ENCODE assay signal across 12 cellular contexts in genomic region chr18:58668897-58669296, GRCh38. TPM values are rescaled to one million over a fixed set of nuclear protein-coding genes. Genes with fewer than 3 reads are reported as not detected.
A peak's percentile ranks its signal among the peaks of the same experiment; 100 is the strongest.
DNase-seq lines count a peak whose midpoint lies in the region; ATAC-seq, FAIRE-seq and TF ChIP-seq lines count a peak whose summit lies in the region.
"Had no signal": no experiment of that assay in that cellular context is flagged by ENCODE, and none has a peak within 500 bp of the region (broad histone marks: within the 10 kb centered on the region; RNA-seq: fewer than 3 reads in every experiment).

No MANE protein-coding gene starts in this region.

- 72 to 81% (median 77%) methylated on average over 3 of the region's 3 CpGs for WGBS in small intestine, 3 donors

- ATAC-seq in HCT116 (no peak), esophagus mucosa (peak; percentile 3), Right ventricle myocardium inferior (no peak)
- ATAC-seq: stimulated activated effector memory CD8-positive, alpha-beta T cell treated with anti-CD3 and anti-CD28 coated beads, Interleukin-12 subunit alpha, Interleukin-12 subunit beta, amount 100 ng/mL, for 72 hours; WTC11 had no signal

- H3K4me2 ChIP-seq in HCT116 (ENCODE audit: low read length), result peak overlapping the region; percentile 92

- no peak overlapping the region for H2AFZ ChIP-seq in HCT116 (ENCODE audit: low read depth, low read length, poor library complexity, severe bottlenecking)

- H3K36me3 ChIP-seq in HCT116 (ENCODE audit: control insufficient read depth in 1 of 2, insufficient read depth in 2 of 2, low read length in 2 of 2) (no peaks in the 10 kb centered on the region), small intestine (ENCODE audit: control insufficient read depth in 2 of 2, insufficient read depth in 2 of 2, low read length in 2 of 2) (no peaks in the 10 kb centered on the region)

- no peak for TF ChIP-seq POLR2A in HCT116 (IDR thresholded peaks at IDR 0.05; ENCODE audit: borderline replicate concordance, extremely low read depth, insufficient read depth, insufficient read length)
- no peak for TF ChIP-seq POLR2A in GM12891 (IDR thresholded peaks at IDR 0.05; ENCODE audit: low read depth, low read length)

- H3K9me3 ChIP-seq in HCT116 (ENCODE audit: control insufficient read depth in 1 of 2, insufficient read depth in 1 of 2, low read depth in 1 of 2, low read length in 2 of 2), result no peaks in the 10 kb centered on the region
- H3K9me3 ChIP-seq in small intestine (ENCODE audit: control insufficient read depth, low read depth), result no peaks in the 10 kb centered on the region

- FAIRE-seq in GM12891 (lab: Jason Lieb, UNC) (no peak), small intestine (lab: Jason Lieb, UNC) (no peak)

- no peaks in the 10 kb centered on the region for H4K20me1 ChIP-seq in HCT116 (ENCODE audit: insufficient read depth)

- H3K4me3 ChIP-seq in HCT116 (replicated peaks in 1 of 2; ENCODE audit: low read depth in 1 of 2, low read length in 2 of 2) (peak overlapping the region in 1 of 2 experiments; percentile 75; a peak in 1 of 4 replicates), small intestine (ENCODE audit: low read depth in 1 of 2, low read length in 2 of 2) (no peak overlapping the region)

- H3K9ac ChIP-seq in HCT116 (ENCODE audit: low read length), result no peak overlapping the region

- no TSS peak for BruUV-seq in HCT116 (replicated peaks; lab: Mats Ljungman, UMichigan)

- H3K27me3 ChIP-seq in HCT116 (ENCODE audit: insufficient read depth, low read length) (no peaks in the 10 kb centered on the region), small intestine (ENCODE audit: control insufficient read depth in 2 of 2, insufficient read depth in 2 of 2, low read length in 2 of 2) (no peaks in the 10 kb centered on the region)

- H3K79me2 ChIP-seq in HCT116 (ENCODE audit: insufficient read depth, low read length), result peaks cover 22% of the 10 kb centered on the region

- no peak for TF ChIP-seq RAD21 in HCT116 (IDR thresholded peaks at IDR 0.05; ENCODE audit: low read depth)

- no peaks in the 10 kb centered on the region for H3K9me2 ChIP-seq in HCT116 (ENCODE audit: insufficient read depth)

- peak; percentile 65 for DNase-seq in CD1c-positive myeloid dendritic cell (ENCODE audit: extremely low spot score)
- DNase-seq in HCT116 (ENCODE audit: low read depth, low spot score), result peak; percentile 47
- peak; percentile 34 for DNase-seq in RKO (ENCODE audit: low spot score)
- no peak for DNase-seq in GM12891 (ENCODE audit: insufficient read length, low spot score)
- DNase-seq in activated effector memory CD4-positive, alpha-beta T cell treated with anti-CD3 and anti-CD28 coated beads, Interleukin-2, amount 50 U/mL, for 16 hours, result no peak
- no peak for DNase-seq in Right ventricle myocardium inferior (ENCODE audit: missing footprints)
- DNase-seq in small intestine, result no peak
- DNase-seq: NCI-H2171 treated with DMSO at 0.1 percent for 48 hours, occipital lobe had no signal

- intact Hi-C loops in HCT116 (cut with micrococcal nuclease), result loop anchor here (5.0 kb wide), 1 partner anchor 57 kb away; no protein-coding TSS in a partner anchor
- intact Hi-C loops in Right ventricle myocardium inferior (cut with DNase I), result no loop called here

- RAD21 ChIA-PET in HCT116 (lab: Charles Lee; ENCODE audit: low non-redundant PET in 1 of 2, low total read pairs in 2 of 2, uncharacterized antibody in 2 of 2, unreplicated experiment in 2 of 2), result interaction anchor here in 1 of 2 experiments (0.7 kb wide), 1 partner anchor 13 kb away, joined by 4 read pairs; no protein-coding TSS in a partner anchor

- POLR2A ChIA-PET in HCT116 (lab: Charles Lee), result interaction anchor here (1.2 to 3.6 kb wide), 5 partner anchors 9 to 128 kb away, joined by 3 to 24 read pairs (median 3); no protein-coding TSS in a partner anchor

- CTCF ChIA-PET in HCT116 (lab: Charles Lee), result interaction anchor here (1.0 to 1.3 kb wide), 2 partner anchors 95 to 139 kb away, joined by 3 read pairs; no protein-coding TSS in a partner anchor

- H3K27ac ChIP-seq in HCT116 (ENCODE audit: low read depth, low read length) (peak overlapping the region; percentile 80), small intestine (ENCODE audit: low read depth in 1 of 2, low read length in 1 of 2) (no peak overlapping the region)

- no peak for TF ChIP-seq CTCF in HCT116 (IDR thresholded peaks at IDR 0.05 in 2 of 3, conservative IDR thresholded peaks at IDR 0.05 in 1 of 3; ENCODE audit: borderline replicate concordance in 1 of 3, insufficient read depth in 1 of 3, low read depth in 2 of 3, low read length in 2 of 3)

- H3K4me1 ChIP-seq in HCT116 (ENCODE audit: control insufficient read depth in 1 of 2, insufficient read depth in 2 of 2, low read length in 2 of 2) (peaks cover 46 to 65% of the 10 kb centered on the region in 2 experiments), small intestine (ENCODE audit: control insufficient read depth in 2 of 2, insufficient read depth in 1 of 2, low read depth in 1 of 2, low read length in 1 of 2) (peaks cover 2 to 3% of the 10 kb centered on the region in 2 donors)

TF ChIP-seq in HCT116, 20 proteins besides CTCF, POLR2A, EP300 and RAD21:
- TF ChIP-seq TCF7L2 (IDR thresholded peaks at IDR 0.05; ENCODE audit: borderline replicate concordance, extremely low read depth, insufficient read depth, insufficient read length), result peak; percentile 93
- no peak for TF ChIP-seq YY1 (IDR thresholded peaks at IDR 0.05; ENCODE audit: extremely low read depth, insufficient replicate concordance, low read depth, low read length)
- TF ChIP-seq SP1 (IDR thresholded peaks at IDR 0.05; ENCODE audit: low read depth), result no peak
- no peak for TF ChIP-seq JUND (IDR thresholded peaks at IDR 0.05)

TF ChIP-seq in GM12891, 5 proteins besides CTCF, POLR2A, EP300 and RAD21:
- TF ChIP-seq POLR2AphosphoS5 (IDR thresholded peaks at IDR 0.05; ENCODE audit: low read depth, low read length) (no peak), POU2F2 (IDR thresholded peaks at IDR 0.05; ENCODE audit: low read depth, low read length) (no peak), TAF1 (IDR thresholded peaks at IDR 0.05; ENCODE audit: low read depth, low read length) (no peak), SPI1 (IDR thresholded peaks at IDR 0.05; ENCODE audit: low read depth, low read length) (no peak), PAX5 (IDR thresholded peaks at IDR 0.05; ENCODE audit: insufficient read depth, low read length, severe bottlenecking) (no peak)

RNA-seq across cellular contexts. Expression of gene MALT1, which starts 2.4 kb away (rescaled TPM):
- total RNA-seq in HCT116 (2021; ENCODE audit: unreplicated experiment), result 41.1 TPM
- 18.0 and 23.4 TPM in 2 replicates for polyA plus RNA-seq in HCT116 (2012)
- 34.4 TPM for total RNA-seq in esophagus mucosa
- 24.4 TPM for polyA plus RNA-seq in GM12891 (2012; ENCODE audit: low read depth, missing spikeins)
- total RNA-seq in Right ventricle myocardium inferior, result 11.8 TPM
- 1 to 10 TPM; 4.9 to 6.3 (median 6.2) TPM for polyA plus RNA-seq in small intestine

RNA-seq across cellular contexts. Expression of gene ALPK2, which starts 40.0 kb away (rescaled TPM):
- total RNA-seq in HCT116 (2021; ENCODE audit: unreplicated experiment) (0.22 TPM), esophagus mucosa (0.12 TPM), Right ventricle myocardium inferior (243 TPM)
- 0.10 and 0.16 TPM in 2 replicates for polyA plus RNA-seq in HCT116 (2012)
- polyA plus RNA-seq in GM12891 (2012; ENCODE audit: low read depth, missing spikeins), result 4.7 TPM
- under 1 TPM in 2 of 3 donors, not detected in 1; 0.07 to 0.27 TPM for polyA plus RNA-seq in small intestine

Comparison
In these comparisons a context has a peak if more than half of its experiments do, and no peak if none do; other contexts are left out.
1. DNase-seq: peak in CD1c-positive myeloid dendritic cell (single experiment), HCT116 (single experiment) and RKO (single experiment); none in GM12891 (single experiment), activated effector memory CD4-positive, alpha-beta T cell treated with anti-CD3 and anti-CD28 coated beads, Interleukin-2, amount 50 U/mL, for 16 hours (single experiment), Right ventricle myocardium inferior (single experiment) and small intestine (single experiment).
2. RNA of gene ALPK2, which starts 40.0 kb away (total RNA-seq): 243 TPM in Right ventricle myocardium inferior (single experiment); 0.22 TPM in HCT116 (single experiment) and 0.12 TPM in esophagus mucosa (single experiment); every median in the first group is over 100 times any median in the second.